In genomic region chr1:85047144-85047471, GRCh38 we compare ENCODE assay signal across 9 cellular contexts. TPM values are rescaled to one million over a fixed set of nuclear protein-coding genes. Genes with fewer than 3 reads are reported as not detected.
DNase-seq lines count a peak whose midpoint lies in the region; TF ChIP-seq lines count a peak whose summit lies in the region.
"Had no signal": no experiment of that assay in that cellular context is flagged by ENCODE, and none has a peak within 500 bp of the region (broad histone marks: within the 10 kb centered on the region; RNA-seq: fewer than 3 reads in every experiment).

No MANE protein-coding gene starts in this region.

- DNase-seq in NCI-H1417 (lab: John Stamatoyannopoulos, UW) (peak in 2 of 3 experiments; percentile 45 to 52), NCI-H1417 treated with DMSO at 0.1 percent for 48 hours (lab: John Stamatoyannopoulos, UW) (no peak), epithelial cell of proximal tubule (ENCODE audit: low read depth) (no peak), NCI-H1105 treated with DMSO at 0.1 percent for 48 hours (lab: John Stamatoyannopoulos, UW) (no peak), KG1 (lab: John Stamatoyannopoulos, UW) (no peak), iPS-NIHi11 (ENCODE audit: low spot score) (no peak)

- H3K4me3 ChIP-seq in HUES64 (ENCODE audit: low read length) (peak overlapping the region; percentile 61), epithelial cell of proximal tubule (ENCODE audit: low read depth, low read length) (peak overlapping the region; percentile 64), parathyroid adenoma (ENCODE audit: low read depth, low read length) (peak overlapping the region; percentile 70)

- no peaks in the 10 kb centered on the region for H3K79me2 ChIP-seq in parathyroid adenoma

- H3K27ac ChIP-seq in HUES64 (ENCODE audit: low read depth, low read length) (no peak overlapping the region), parathyroid adenoma (no peak overlapping the region)

- peak overlapping the region; percentile 75 for H3K4me2 ChIP-seq in parathyroid adenoma (ENCODE audit: low read length)

- no peak overlapping the region for H3K9ac ChIP-seq in HUES64 (ENCODE audit: low read depth, low read length)
- H3K9ac ChIP-seq in parathyroid adenoma = no peak overlapping the region

- H3K36me3 ChIP-seq in HUES64 (ENCODE audit: insufficient read depth, low read length) (no peaks in the 10 kb centered on the region), parathyroid adenoma (ENCODE audit: control insufficient read depth, insufficient read depth, low read length) (no peaks in the 10 kb centered on the region)

- H3K9me3 ChIP-seq in HUES64 (ENCODE audit: insufficient read depth, low read depth, low read length) (no peaks in the 10 kb centered on the region), parathyroid adenoma (ENCODE audit: control insufficient read depth, low read length) (no peaks in the 10 kb centered on the region)

- H2AFZ ChIP-seq in parathyroid adenoma = peak overlapping the region; percentile 71

- H3K27me3 ChIP-seq in HUES64 (ENCODE audit: insufficient read depth, low read length) (peaks cover 72% of the 10 kb centered on the region), parathyroid adenoma (ENCODE audit: control insufficient read depth, insufficient read depth, low read length) (no peaks in the 10 kb centered on the region)

- TF ChIP-seq CTCF in epithelial cell of proximal tubule (conservative IDR thresholded peaks at IDR 0.05; ENCODE audit: low read depth, low read length) (no peak), parathyroid adenoma (IDR thresholded peaks at IDR 0.05) (no peak)

- peaks cover 15% of the 10 kb centered on the region for H3K4me1 ChIP-seq in HUES64 (ENCODE audit: insufficient read depth, low read length)
- no peaks in the 10 kb centered on the region for H3K4me1 ChIP-seq in parathyroid adenoma

- WGBS in HUES64 = 15% methylated on average over 12 of the region's 12 CpGs

RNA-seq across cellular contexts. Expression of gene MCOLN3, which starts 1.2 kb away (rescaled TPM):
- 2.3 TPM for polyA plus RNA-seq in HUES64 (2013, experiment 1 of 2)
- 2.0 TPM for polyA plus RNA-seq in HUES64 (2013, experiment 2 of 2)
- total RNA-seq in epithelial cell of proximal tubule = 3.1 and 3.7 TPM in 2 replicates
- total RNA-seq: G401 had no signal

RNA-seq across cellular contexts. Expression of gene MCOLN2, which starts 50.2 kb away (rescaled TPM):
- polyA plus RNA-seq in HUES64 (2013, experiment 1 of 2) = 0.70 TPM
- polyA plus RNA-seq in HUES64 (2013, experiment 2 of 2) = 0.63 TPM
- total RNA-seq in epithelial cell of proximal tubule = 2.5 and 3.5 TPM in 2 replicates

Comparison
In these comparisons a context has a peak if more than half of its experiments do, and no peak if none do; other contexts are left out.
1. DNase-seq: peak in NCI-H1417 (2 of 3); none in NCI-H1417 treated with DMSO at 0.1 percent for 48 hours (single experiment), epithelial cell of proximal tubule (single experiment), NCI-H1105 treated with DMSO at 0.1 percent for 48 hours (single experiment), KG1 (single experiment) and iPS-NIHi11 (single experiment).
2. Peak in every context shown above with its lines, with median percentiles within 50 percentile points of each other: H3K4me3 ChIP-seq.